In genomic region chr1:173862769-173863223, GRCh38 we compare ENCODE assay signal across 1 cellular context.
A peak's percentile ranks its signal among the peaks of the same experiment; 100 is the strongest.
TF ChIP-seq lines count a peak whose summit lies in the region.

No MANE protein-coding gene starts in this region.

TF ChIP-seq in HepG2, 621 proteins besides CTCF, POLR2A, EP300 and RAD21:
- TF ChIP-seq POLR2G (IDR thresholded peaks at IDR 0.05; ENCODE audit: low read depth, low read length) (peak; percentile 63), ZNF383 (CRISPR knock-in tag; IDR thresholded peaks at IDR 0.05; ENCODE audit: borderline replicate concordance) (no peak), ZSCAN12 (CRISPR knock-in tag; IDR thresholded peaks at IDR 0.05) (no peak), SOX13 (IDR thresholded peaks at IDR 0.05) (0 out of 2 replicates have a peak, but pooled peaks have one; percentile 9), SOX13 (CRISPR knock-in tag; conservative IDR thresholded peaks at IDR 0.05 in 1 of 2, IDR thresholded peaks at IDR 0.05 in 1 of 2) (no peak), RBM22 (optimal IDR thresholded peaks at IDR 0.05; ENCODE audit: low read length) (peak; percentile 95), MBD4 (IDR thresholded peaks at IDR 0.05; ENCODE audit: borderline replicate concordance, low read length) (peak; percentile 13; the same call in 1 of the 2 replicates), IRF1 (CRISPR knock-in tag; IDR thresholded peaks at IDR 0.05; ENCODE audit: low read depth) (no peak), SAP130 (CRISPR knock-in tag; IDR thresholded peaks at IDR 0.05; ENCODE audit: low read depth) (no peak), ZNF572 (CRISPR knock-in tag; IDR thresholded peaks at IDR 0.05) (no peak), POLR2AphosphoS2 (IDR thresholded peaks at IDR 0.05; ENCODE audit: low read depth, low read length) (peak; percentile 15; the same call in 1 of the 2 replicates), ZNF333 (CRISPR knock-in tag; IDR thresholded peaks at IDR 0.05; ENCODE audit: borderline replicate concordance) (no peak), SIN3A (IDR thresholded peaks at IDR 0.05; ENCODE audit: borderline replicate concordance, low read depth, low read length) (peak; percentile 29; the same call in 1 of the 2 replicates), BCLAF1 (IDR thresholded peaks at IDR 0.05) (no peak), SSRP1 (CRISPR knock-in tag; IDR thresholded peaks at IDR 0.05) (peak; percentile 5; the same call in 1 of the 2 replicates), ASH2L (IDR thresholded peaks at IDR 0.05; ENCODE audit: insufficient read length, low read depth, low read length) (no peak)
